ENCODE assay signal across 22 cellular contexts in genomic region chr22:39593931-39594285, GRCh38. TPM values are rescaled to one million over a fixed set of nuclear protein-coding genes. Genes with fewer than 3 reads are reported as not detected.
"Had no signal": no experiment of that assay in that cellular context is flagged by ENCODE, and none has a peak within 500 bp of the region (broad histone marks: within the 10 kb centered on the region; RNA-seq: fewer than 3 reads in every experiment).

No MANE protein-coding gene starts in this region.

- H3K4me1 Mint-ChIP-seq: nephron had no signal

- H3K4me3 Mint-ChIP-seq: memory B cell, naive B cell, nephron had no signal

- H3K9me3 ChIP-seq: left ventricle myocardium inferior, lower lobe of right lung, suprapubic skin, tibial artery, upper lobe of right lung, vagina had no signal

- H3K4me2 ChIP-seq: hepatocyte had no signal

- H3K9me3 Mint-ChIP-seq: memory B cell, nephron had no signal

- H3K4me1 ChIP-seq: foreskin keratinocyte, lower lobe of right lung, upper lobe of right lung had no signal

- H3K36me3 ChIP-seq: left ventricle myocardium inferior, lower lobe of right lung, suprapubic skin, tibial artery, upper lobe of right lung, vagina had no signal

- FAIRE-seq: colon, endothelial cell of umbilical vein, kidney had no signal

- H3K27me3 ChIP-seq: vagina had no signal

- H3K27ac Mint-ChIP-seq: memory B cell, nephron had no signal

- DNase-seq: erythroblast; foreskin keratinocyte; kidney; left cardiac atrium; left ventricle myocardium inferior; lower lobe of right lung; naive B cell; stimulated activated CD4-positive, alpha-beta T cell treated with anti-CD3 and anti-CD28 coated beads, Interleukin-2, amount 100 ng/mL, for 24 hours; stimulated activated CD4-positive, alpha-beta T cell treated with anti-CD3 and anti-CD28 coated beads, Interleukin-4, amount 100 ng/mL, for 4 hours; stimulated activated naive CD4-positive, alpha-beta T cell treated with Interleukin-2 at 50 U/mL for 16 hours; tibial artery; upper lobe of right lung had no signal

- H3K27ac ChIP-seq: foreskin keratinocyte, hepatocyte, left ventricle myocardium inferior, lower lobe of right lung, suprapubic skin, tibial artery, upper lobe of right lung, vagina had no signal

- H3K4me3 ChIP-seq: hepatocyte, left ventricle myocardium inferior, lower lobe of right lung, suprapubic skin, tibial artery, upper lobe of right lung, vagina had no signal

- H2AFZ ChIP-seq: hepatocyte had no signal

- ATAC-seq: foreskin keratinocyte, lower lobe of right lung, sciatic nerve, upper lobe of right lung had no signal

RNA-seq across cellular contexts. Expression of gene CACNA1I, which starts 23.4 kb away (rescaled TPM):
- total RNA-seq: dermis blood vessel endothelial cell, endothelial cell of umbilical vein, skeletal muscle tissue had no signal
- polyA plus RNA-seq: endothelial cell of umbilical vein, foreskin keratinocyte had no signal
